Comparison of ENCODE assay signal across 1 cellular context in genomic region chr3:133038089-133038730, GRCh38.
TF ChIP-seq lines count a peak whose summit lies in the region.

Gene TMEM108, plus strand, starts transcription at chr3:133038391.

TF ChIP-seq in SK-N-SH, 30 proteins besides CTCF, POLR2A, EP300 and RAD21 (continued from another document):
- TF ChIP-seq, protein P1, sequence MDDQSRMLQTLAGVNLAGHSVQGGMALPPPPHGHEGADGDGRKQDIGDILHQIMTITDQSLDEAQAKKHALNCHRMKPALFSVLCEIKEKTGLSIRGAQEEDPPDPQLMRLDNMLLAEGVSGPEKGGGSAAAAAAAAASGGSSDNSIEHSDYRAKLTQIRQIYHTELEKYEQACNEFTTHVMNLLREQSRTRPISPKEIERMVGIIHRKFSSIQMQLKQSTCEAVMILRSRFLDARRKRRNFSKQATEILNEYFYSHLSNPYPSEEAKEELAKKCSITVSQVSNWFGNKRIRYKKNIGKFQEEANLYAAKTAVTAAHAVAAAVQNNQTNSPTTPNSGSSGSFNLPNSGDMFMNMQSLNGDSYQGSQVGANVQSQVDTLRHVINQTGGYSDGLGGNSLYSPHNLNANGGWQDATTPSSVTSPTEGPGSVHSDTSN (IDR thresholded peaks at IDR 0.05): peak; percentile 93
- TF ChIP-seq FOSL2 (IDR thresholded peaks at IDR 0.05; ENCODE audit: borderline replicate concordance, low read depth) (no peak), MEF2A (IDR thresholded peaks at IDR 0.05; ENCODE audit: borderline replicate concordance, low read depth) (no peak), MAX (IDR thresholded peaks at IDR 0.05; ENCODE audit: low read depth) (peak; percentile 97)
- TF ChIP-seq, protein P2, sequence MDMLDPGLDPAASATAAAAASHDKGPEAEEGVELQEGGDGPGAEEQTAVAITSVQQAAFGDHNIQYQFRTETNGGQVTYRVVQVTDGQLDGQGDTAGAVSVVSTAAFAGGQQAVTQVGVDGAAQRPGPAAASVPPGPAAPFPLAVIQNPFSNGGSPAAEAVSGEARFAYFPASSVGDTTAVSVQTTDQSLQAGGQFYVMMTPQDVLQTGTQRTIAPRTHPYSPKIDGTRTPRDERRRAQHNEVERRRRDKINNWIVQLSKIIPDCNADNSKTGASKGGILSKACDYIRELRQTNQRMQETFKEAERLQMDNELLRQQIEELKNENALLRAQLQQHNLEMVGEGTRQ (IDR thresholded peaks at IDR 0.05; ENCODE audit: borderline replicate concordance, low read depth, low read length): peak; percentile 80
